ENCODE assay signal across 9 cellular contexts in the genomic region with DNA sequence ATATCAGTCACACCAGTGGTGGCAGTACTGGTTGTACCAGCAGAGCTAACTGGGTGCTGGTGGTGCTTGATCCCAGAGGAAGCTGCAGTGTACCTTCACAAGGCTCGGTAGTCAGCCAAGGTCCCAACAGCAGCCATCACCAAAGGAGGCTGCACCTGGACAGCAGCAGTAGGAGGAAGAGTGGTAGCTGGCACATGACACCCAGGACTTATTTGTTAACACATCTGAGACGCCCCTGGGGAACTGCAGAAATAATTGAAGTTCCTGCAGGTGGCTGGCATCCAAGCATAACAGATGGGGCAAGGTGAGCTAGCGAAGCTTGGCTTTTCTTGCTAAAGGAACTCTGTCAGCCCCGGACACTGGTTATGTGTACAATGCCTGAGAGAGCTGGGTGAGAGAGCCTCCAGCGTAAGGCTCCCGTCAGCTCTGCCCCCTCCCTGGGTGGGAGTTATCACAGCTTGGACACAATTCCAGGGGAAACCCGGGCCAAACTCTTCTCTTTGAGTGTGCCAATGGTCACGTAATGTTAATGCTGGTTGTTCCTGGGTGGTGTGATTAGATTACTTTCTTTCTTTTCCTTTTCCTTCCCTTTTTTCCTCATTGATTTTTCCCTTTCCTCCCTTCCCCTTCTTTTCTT. TPM values are rescaled to one million over a fixed set of nuclear protein-coding genes. Genes with fewer than 3 reads are reported as not detected.
DNase-seq lines count a peak whose midpoint lies in the region; ATAC-seq, FAIRE-seq and TF ChIP-seq lines count a peak whose summit lies in the region.
"Had no signal": no experiment of that assay in that cellular context is flagged by ENCODE, and none has a peak within 500 bp of the region (broad histone marks: within the 10 kb centered on the region; RNA-seq: fewer than 3 reads in every experiment).

No MANE protein-coding gene starts in this region.

- ATAC-seq in omental fat pad (ENCODE audit: low FRiP score), result peak; percentile 64
- ATAC-seq in activated T-cell treated with anti-CD3 and anti-CD28 coated beads, Interleukin-2, amount 50 U/mL, for 4 hours, result no peak
- no peak for ATAC-seq in HG02610 (IDR thresholded peaks at IDR 0.05; ENCODE audit: unreplicated experiment)

- DNase-seq in GM18507 (ENCODE audit: extremely low spot score, insufficient read length, low read depth) (no peak), NCI-H1436 treated with DMSO at 0.1 percent for 48 hours (lab: John Stamatoyannopoulos, UW) (peak; percentile 89), PC-9 (no peak), omental fat pad (ENCODE audit: low spot score) (no peak)
- DNase-seq in activated T-cell treated with anti-CD3 and anti-CD28 coated beads, Interleukin-2, amount 50 U/mL, for 4 hours, result no peak
- DNase-seq in effector CD8-positive, alpha-beta T cell (lab: John Stamatoyannopoulos, UW), result no peak
- DNase-seq: activated naive CD4-positive, alpha-beta T cell treated with anti-CD3 and anti-CD28 coated beads, Interleukin-2, amount 50 U/mL, for 16 hours; foreskin fibroblast had no signal

- peaks cover 2% of the 10 kb centered on the region for H3K4me1 Mint-ChIP-seq in activated T-cell treated with anti-CD3 and anti-CD28 coated beads, Interleukin-2, amount 50 U/mL, for 4 hours (ENCODE audit: low read depth)

- H3K79me2 ChIP-seq in PC-9 (ENCODE audit: low read depth), result no peaks in the 10 kb centered on the region

- H3K27me3 Mint-ChIP-seq in activated T-cell treated with anti-CD3 and anti-CD28 coated beads, Interleukin-2, amount 50 U/mL, for 4 hours (ENCODE audit: low read depth), result no peaks in the 10 kb centered on the region

- no peak overlapping the region for H3K4me3 ChIP-seq in PC-9

- no peak overlapping the region for H3K27ac ChIP-seq in PC-9

- no peak overlapping the region for H3K4me3 Mint-ChIP-seq in activated T-cell treated with anti-CD3 and anti-CD28 coated beads, Interleukin-2, amount 50 U/mL, for 4 hours

- peak overlapping the region; percentile 15; the same call in 1 of the 2 replicates for H3K4me2 ChIP-seq in PC-9

- no peaks in the 10 kb centered on the region; the same call in 1 of the 2 replicates for H3K27me3 ChIP-seq in PC-9 (ENCODE audit: insufficient read depth, low read depth)

- no peaks in the 10 kb centered on the region for H3F3A ChIP-seq in PC-9 (ENCODE audit: insufficient read depth, low read depth)

- TF ChIP-seq CTCF in PC-9 (conservative IDR thresholded peaks at IDR 0.05) (no peak), omental fat pad (IDR thresholded peaks at IDR 0.05) (no peak)

- H3K36me3 ChIP-seq in PC-9 (ENCODE audit: low read depth), result no peaks in the 10 kb centered on the region

- peak; percentile 65 for FAIRE-seq in GM18507 (lab: Jason Lieb, UNC)

- no peaks in the 10 kb centered on the region for H3K9me3 Mint-ChIP-seq in activated T-cell treated with anti-CD3 and anti-CD28 coated beads, Interleukin-2, amount 50 U/mL, for 4 hours

- intact Hi-C loops in PC-9 (cut with micrococcal nuclease; ENCODE audit: unreplicated experiment), result no loop called here

- H3K9me3 ChIP-seq in PC-9 (ENCODE audit: insufficient read depth, low read depth), result no peaks in the 10 kb centered on the region; the same call in 1 of the 2 replicates

- no peaks in the 10 kb centered on the region for H3K4me1 ChIP-seq in PC-9 (replicated peaks; ENCODE audit: insufficient read depth)

- no peaks in the 10 kb centered on the region for H3K9me2 ChIP-seq in PC-9 (ENCODE audit: insufficient read depth)

- POLR2A ChIA-PET in PC-9 (lab: Charles Lee; ENCODE audit: unreplicated experiment), result no interaction called here

- H3K36me3 Mint-ChIP-seq in activated T-cell treated with anti-CD3 and anti-CD28 coated beads, Interleukin-2, amount 50 U/mL, for 4 hours (ENCODE audit: insufficient read depth), result no peaks in the 10 kb centered on the region

- H2AFZ ChIP-seq in PC-9, result no peak overlapping the region

- CTCF ChIA-PET in PC-9 (lab: Charles Lee), result no interaction called here

- no TSS peak for BruUV-seq in PC-9 (replicated peaks; lab: Mats Ljungman, UMichigan)

- H4K20me1 ChIP-seq in PC-9 (ENCODE audit: insufficient read depth), result no peaks in the 10 kb centered on the region

RNA-seq across cellular contexts. Expression of gene PARP1, which starts 29.1 kb away (rescaled TPM):
- total RNA-seq in PC-9 (2021) (123 and 157 TPM in 2 replicates), omental fat pad (10 to 100 TPM; 62.3 to 76.9 (median 63.4) TPM)
- total RNA-seq in activated T-cell treated with anti-CD3 and anti-CD28 coated beads, Interleukin-2, amount 50 U/mL, for 4 hours, result 100 to 1,000 TPM; 209 to 218 (median 213) TPM
